In the genomic region with DNA sequence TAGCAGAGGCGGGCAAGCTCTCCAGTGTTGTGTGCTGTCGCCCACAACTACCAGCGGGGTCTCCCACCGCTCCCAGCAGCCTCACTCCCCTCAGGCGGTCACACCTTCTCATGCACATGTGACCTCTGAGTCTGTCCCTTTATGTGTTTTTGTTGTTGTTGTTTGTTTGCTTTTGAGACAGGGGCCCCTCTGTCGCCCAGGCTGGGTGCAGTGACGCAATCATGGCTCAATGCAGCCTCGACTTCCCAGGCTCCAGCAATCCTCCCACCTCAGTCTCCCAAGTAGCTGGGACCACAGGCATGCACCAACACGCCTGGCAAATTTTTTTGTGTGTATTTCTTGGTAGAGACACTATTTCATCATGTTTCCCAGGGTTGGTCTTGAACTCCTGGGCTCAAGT, we compare ENCODE assay signal across 1 cellular context.
TF ChIP-seq lines count a peak whose summit lies in the region.

No MANE protein-coding gene starts in this region.

TF ChIP-seq in HepG2, 621 proteins besides CTCF, POLR2A, EP300 and RAD21:
- TF ChIP-seq MYNN (CRISPR knock-in tag; IDR thresholded peaks at IDR 0.05; ENCODE audit: low read depth): no peak
- no peak for TF ChIP-seq HDAC2 (CRISPR knock-in tag; IDR thresholded peaks at IDR 0.05)
- TF ChIP-seq CEBPG (CRISPR knock-in tag; IDR thresholded peaks at IDR 0.05): peak; percentile 75
- no peak for TF ChIP-seq ARID2 (CRISPR knock-in tag; IDR thresholded peaks at IDR 0.05; ENCODE audit: borderline replicate concordance)
- TF ChIP-seq ZNF292 (CRISPR knock-in tag; IDR thresholded peaks at IDR 0.05; ENCODE audit: borderline replicate concordance, low read depth): no peak
- TF ChIP-seq, protein P1, sequence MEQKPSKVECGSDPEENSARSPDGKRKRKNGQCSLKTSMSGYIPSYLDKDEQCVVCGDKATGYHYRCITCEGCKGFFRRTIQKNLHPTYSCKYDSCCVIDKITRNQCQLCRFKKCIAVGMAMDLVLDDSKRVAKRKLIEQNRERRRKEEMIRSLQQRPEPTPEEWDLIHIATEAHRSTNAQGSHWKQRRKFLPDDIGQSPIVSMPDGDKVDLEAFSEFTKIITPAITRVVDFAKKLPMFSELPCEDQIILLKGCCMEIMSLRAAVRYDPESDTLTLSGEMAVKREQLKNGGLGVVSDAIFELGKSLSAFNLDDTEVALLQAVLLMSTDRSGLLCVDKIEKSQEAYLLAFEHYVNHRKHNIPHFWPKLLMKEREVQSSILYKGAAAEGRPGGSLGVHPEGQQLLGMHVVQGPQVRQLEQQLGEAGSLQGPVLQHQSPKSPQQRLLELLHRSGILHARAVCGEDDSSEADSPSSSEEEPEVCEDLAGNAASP (CRISPR knock-in tag; IDR thresholded peaks at IDR 0.05; ENCODE audit: borderline replicate concordance): no peak
- no peak for TF ChIP-seq ZNF274 (CRISPR knock-in tag; IDR thresholded peaks at IDR 0.05)
- peak; percentile 10; the same call in 1 of the 2 replicates for TF ChIP-seq SAP130 (CRISPR knock-in tag; IDR thresholded peaks at IDR 0.05; ENCODE audit: low read depth)
- TF ChIP-seq ZNF75D (CRISPR knock-in tag; IDR thresholded peaks at IDR 0.05; ENCODE audit: borderline replicate concordance): no peak
- TF ChIP-seq ZNF770 (CRISPR knock-in tag; IDR thresholded peaks at IDR 0.05): peak; percentile 89
- TF ChIP-seq HINFP (CRISPR knock-in tag; IDR thresholded peaks at IDR 0.05; ENCODE audit: low read depth): no peak
- TF ChIP-seq SRSF9 (IDR thresholded peaks at IDR 0.05; ENCODE audit: borderline replicate concordance, insufficient read depth, low read depth, low read length, poor library complexity, severe bottlenecking): no peak
- peak; percentile 80 for TF ChIP-seq FOXP4 (CRISPR knock-in tag; IDR thresholded peaks at IDR 0.05)
- TF ChIP-seq FOXP1 (IDR thresholded peaks at IDR 0.05): no peak
- peak; percentile 84 for TF ChIP-seq FOXP1 (CRISPR knock-in tag; IDR thresholded peaks at IDR 0.05)
- no peak for TF ChIP-seq NFE2L2 (IDR thresholded peaks at IDR 0.05; ENCODE audit: low read length)
- TF ChIP-seq CEBPB (IDR thresholded peaks at IDR 0.05; ENCODE audit: borderline replicate concordance, low read depth, low read length): peak; percentile 80; the same call in 1 of the 2 replicates
- no peak for TF ChIP-seq ZNF850 (CRISPR knock-in tag; conservative IDR thresholded peaks at IDR 0.05)
- no peak for TF ChIP-seq NRL (CRISPR knock-in tag; IDR thresholded peaks at IDR 0.05; ENCODE audit: borderline replicate concordance)
- 0 out of 2 replicates have a peak, but pooled peaks have one; percentile 8 for TF ChIP-seq ZBTB33 (CRISPR knock-in tag; IDR thresholded peaks at IDR 0.05)
- TF ChIP-seq ZNF350 (CRISPR knock-in tag; IDR thresholded peaks at IDR 0.05; ENCODE audit: borderline replicate concordance, low read depth): no peak
